ENCODE assay signal across 12 cellular contexts in genomic region chr2:26640331-26640745, GRCh38. TPM values are rescaled to one million over a fixed set of nuclear protein-coding genes. Genes with fewer than 3 reads are reported as not detected.
DNase-seq lines count a peak whose midpoint lies in the region; ATAC-seq, FAIRE-seq and TF ChIP-seq lines count a peak whose summit lies in the region.
"Had no signal": no experiment of that assay in that cellular context is flagged by ENCODE, and none has a peak within 500 bp of the region (broad histone marks: within the 10 kb centered on the region; RNA-seq: fewer than 3 reads in every experiment).

No MANE protein-coding gene starts in this region.

- no peak for ATAC-seq in activated T-helper 17 cell treated with anti-CD3 and anti-CD28 coated beads, Interleukin-2, amount 50 U/mL, for 72 hours (replicated peaks)
- no peak for ATAC-seq in HG03108 (IDR thresholded peaks at IDR 0.05; ENCODE audit: unreplicated experiment)

- WGBS in adrenal gland, 4 donors, result 8 to 17% (median 11%) methylated on average over 4 to 8 of the region's 8 CpGs

- no peak overlapping the region for H3K27ac Mint-ChIP-seq in activated T-helper 17 cell treated with anti-CD3 and anti-CD28 coated beads, Interleukin-2, amount 50 U/mL, for 72 hours

- DNase-seq in A172 (ENCODE audit: low spot score) (peak; percentile 97), H7 (peak; percentile 79), adrenal gland (peak; percentile 87 to 96 (median 94)), kidney (peak; percentile 82), amniotic stem cell (lab: John Stamatoyannopoulos, UW) (no peak), UCSD-AML1 (lab: John Stamatoyannopoulos, UW; ENCODE audit: unreplicated experiment) (no peak)
- DNase-seq: activated T-cell treated with anti-CD3 and anti-CD28 coated beads for 4 hours, nucleus accumbens had no signal

- no peaks in the 10 kb centered on the region for H3K4me1 Mint-ChIP-seq in activated T-helper 17 cell treated with anti-CD3 and anti-CD28 coated beads, Interleukin-2, amount 50 U/mL, for 72 hours

- no peak overlapping the region for H3K9ac ChIP-seq in kidney (ENCODE audit: low read length in 2 of 2)

- H3K36me3 Mint-ChIP-seq in activated T-helper 17 cell treated with anti-CD3 and anti-CD28 coated beads, Interleukin-2, amount 50 U/mL, for 72 hours (ENCODE audit: low read depth), result no peaks in the 10 kb centered on the region

- no peaks in the 10 kb centered on the region for H3K9me3 Mint-ChIP-seq in activated T-helper 17 cell treated with anti-CD3 and anti-CD28 coated beads, Interleukin-2, amount 50 U/mL, for 72 hours

- H3K27ac ChIP-seq in adrenal gland (peak overlapping the region in 4 of 5 donors; percentile 48 to 81 (median 64)), kidney (ENCODE audit: low read depth in 2 of 2, low read length in 2 of 2) (no peak overlapping the region)
- H3K27ac ChIP-seq: epithelial cell of prostate had no signal

- intact Hi-C loops in adrenal gland (cut with DNase I), result no loop called here
- intact Hi-C loops in kidney (cut with DNase I), result no loop called here

- FAIRE-seq in kidney (lab: Jason Lieb, UNC), result no peak
- FAIRE-seq: D721Med had no signal

- peak; percentile 14 to 51 for TF ChIP-seq POLR2A in adrenal gland (IDR thresholded peaks at IDR 0.05)

- H3K27me3 ChIP-seq in H7 (ENCODE audit: control insufficient read depth, insufficient read depth, low read length) (no peaks in the 10 kb centered on the region), adrenal gland (no peaks in the 10 kb centered on the region)

- H3K27me3 Mint-ChIP-seq in activated T-helper 17 cell treated with anti-CD3 and anti-CD28 coated beads, Interleukin-2, amount 50 U/mL, for 72 hours, result peaks cover 20% of the 10 kb centered on the region

- TF ChIP-seq CTCF in adrenal gland (IDR thresholded peaks at IDR 0.05), result no peak
- TF ChIP-seq CTCF in kidney (IDR thresholded peaks at IDR 0.05; ENCODE audit: borderline replicate concordance, extremely low read depth, insufficient read depth), result no peak

- H3K4me3 Mint-ChIP-seq in activated T-helper 17 cell treated with anti-CD3 and anti-CD28 coated beads, Interleukin-2, amount 50 U/mL, for 72 hours, result no peak overlapping the region

- no peak overlapping the region for H3K4me3 ChIP-seq in H7 (ENCODE audit: insufficient read depth, low read depth, low read length)
- H3K4me3 ChIP-seq in adrenal gland, result peak overlapping the region in 1 of 4 donors; percentile 32
- no peak overlapping the region for H3K4me3 ChIP-seq in kidney (ENCODE audit: low read length in 2 of 2)

- H3K9me3 ChIP-seq in adrenal gland (replicated peaks in 1 of 3) (no peaks in the 10 kb centered on the region), kidney (ENCODE audit: control insufficient read depth in 1 of 2, low read length in 2 of 2) (no peaks in the 10 kb centered on the region)

- H3K4me1 ChIP-seq in adrenal gland (replicated peaks in 1 of 2), result peaks cover 10 to 16% of the 10 kb centered on the region in 2 donors
- H3K4me1 ChIP-seq in kidney (ENCODE audit: control insufficient read depth in 1 of 2, insufficient read depth in 1 of 2, low read depth in 1 of 2, low read length in 2 of 2), result peaks cover 8 to 10% of the 10 kb centered on the region in 2 donors

- H3K36me3 ChIP-seq in H7 (replicated peaks; ENCODE audit: control insufficient read depth, insufficient read depth, low read length) (no peaks in the 10 kb centered on the region), adrenal gland (replicated peaks in 1 of 2) (no peaks in the 10 kb centered on the region), kidney (ENCODE audit: control insufficient read depth in 1 of 2, insufficient read depth in 2 of 2, low read length in 2 of 2) (no peaks in the 10 kb centered on the region)

RNA-seq across cellular contexts. Expression of gene CIB4, which starts 0.8 kb away (rescaled TPM):
- total RNA-seq in A172 (2014; rRNA removed; shearing (Covaris generic)), result not detected in 2 replicates
- total RNA-seq in H7 (2014; rRNA removed; shearing (Covaris generic)), result not detected in 2 replicates
- 1 to 10 TPM in 6 of 8 donors, not detected in 2; 2.2 to 6.9 (median 3.5) TPM for total RNA-seq in adrenal gland
- polyA plus RNA-seq in adrenal gland, result 10 to 100 TPM in 1 of 3 donors, 1 to 10 TPM in 2; 3.3 to 10.1 (median 5.3) TPM
- total RNA-seq in kidney, result not detected
- polyA plus RNA-seq in kidney (ENCODE audit: insufficient read depth, low read depth, low replicate concordance), result not detected
- total RNA-seq in activated T-helper 17 cell treated with anti-CD3 and anti-CD28 coated beads, Interleukin-2, amount 50 U/mL, for 72 hours, result not detected

RNA-seq across cellular contexts. Expression of gene KCNK3, which starts 52.2 kb away (rescaled TPM):
- total RNA-seq in A172 (2014; rRNA removed; shearing (Covaris generic)), result 0.05 and 0.60 TPM in 2 replicates
- 0.11 and 0.48 TPM in 2 replicates for total RNA-seq in H7 (2014; rRNA removed; shearing (Covaris generic))
- total RNA-seq in adrenal gland (100 to 1,000 TPM; 366 to 595 (median 455) TPM), kidney (8.1 TPM)
- polyA plus RNA-seq in adrenal gland (100 to 1,000 TPM; 133 to 325 (median 160) TPM), kidney (ENCODE audit: insufficient read depth, low read depth, low replicate concordance) (2.1 TPM)
- total RNA-seq in activated T-helper 17 cell treated with anti-CD3 and anti-CD28 coated beads, Interleukin-2, amount 50 U/mL, for 72 hours, result not detected

Comparison
In these comparisons a context has a peak if more than half of its experiments do, and no peak if none do; other contexts are left out.
1. DNase-seq: peak in A172 (single experiment), H7 (single experiment), adrenal gland (7 of 7) and kidney (single experiment); none in amniotic stem cell (single experiment) and UCSD-AML1 (single experiment).
2. H3K27ac ChIP-seq: peak in adrenal gland (4 of 5); none in kidney (0 of 2).
3. RNA of gene KCNK3, which starts 52.2 kb away (total RNA-seq): 366 to 595 TPM in adrenal gland; 8.1 TPM in kidney (single experiment), 0.11 to 0.48 TPM in H7, 0.05 to 0.60 TPM in A172 and not detected in activated T-helper 17 cell treated with anti-CD3 and anti-CD28 coated beads, Interleukin-2, amount 50 U/mL, for 72 hours; every median in the first group is over 10 times any median in the second.